19 cellular contexts compared by ENCODE assay signal in genomic region chr2:33225350-33225749, GRCh38.
DNase-seq lines count a peak whose midpoint lies in the region; ATAC-seq, FAIRE-seq and TF ChIP-seq lines count a peak whose summit lies in the region.
"Had no signal": no experiment of that assay in that cellular context is flagged by ENCODE, and none has a peak within 500 bp of the region (broad histone marks: within the 10 kb centered on the region; RNA-seq: fewer than 3 reads in every experiment).

No MANE protein-coding gene starts in this region.

- no peak for TF ChIP-seq CTCF in cardiac muscle cell (IDR thresholded peaks at IDR 0.05; ENCODE audit: low read depth, low read length)
- no peak for TF ChIP-seq CTCF in brain microvascular endothelial cell (IDR thresholded peaks at IDR 0.05; ENCODE audit: low read depth, low read length, missing control alignments)
- TF ChIP-seq CTCF in neural crest cell (conservative IDR thresholded peaks at IDR 0.05) = no peak
- no peak for TF ChIP-seq CTCF in mesothelial cell of epicardium (IDR thresholded peaks at IDR 0.05; ENCODE audit: unreplicated experiment)

- DNase-seq in cardiac muscle cell (ENCODE audit: low read depth in 1 of 2, low spot score in 1 of 2) (no peak), left cardiac atrium (no peak), brain microvascular endothelial cell (no peak), neural crest cell (ENCODE audit: low read depth, low spot score) (no peak), mesothelial cell of epicardium (ENCODE audit: low spot score in 2 of 2, unreplicated experiment in 2 of 2) (no peak), NCI-H2081 (lab: John Stamatoyannopoulos, UW) (no peak), small intestine (no peak)
- DNase-seq: CD4-positive, alpha-beta T cell; Karpas-422; NCI-H1105 treated with DMSO at 0.1 percent for 48 hours; NCI-H2029 treated with DMSO at 0.1 percent for 48 hours; NCI-H2227 treated with DMSO at 0.1 percent for 48 hours; NCI-H69; SHP77 had no signal

- no peak overlapping the region for H3K4me3 ChIP-seq in cardiac muscle cell
- no peak overlapping the region for H3K4me3 ChIP-seq in brain microvascular endothelial cell (ENCODE audit: low read depth, low read length)
- no peak overlapping the region for H3K4me3 ChIP-seq in small intestine (ENCODE audit: low read depth in 1 of 2, low read length in 2 of 2)
- H3K4me3 ChIP-seq: BLaER1 had no signal

- intact Hi-C loops in left cardiac atrium (cut with DNase I) = no loop called here

- H3K9me3 ChIP-seq in cardiac muscle cell (ENCODE audit: low read depth) (no peaks in the 10 kb centered on the region), small intestine (ENCODE audit: control insufficient read depth, low read depth) (no peaks in the 10 kb centered on the region)
- H3K9me3 ChIP-seq: BLaER1 had no signal

- H3K4me3 Mint-ChIP-seq in neural crest cell = no peak overlapping the region
- no peak overlapping the region for H3K4me3 Mint-ChIP-seq in mesothelial cell of epicardium
- H3K4me3 Mint-ChIP-seq: CD4-positive, alpha-beta T cell had no signal

- ATAC-seq in left cardiac atrium = no peak

- no peaks in the 10 kb centered on the region for H3K4me1 Mint-ChIP-seq in neural crest cell
- H3K4me1 Mint-ChIP-seq in mesothelial cell of epicardium = peaks cover 7% of the 10 kb centered on the region

- H3K27ac ChIP-seq in cardiac muscle cell (peak overlapping the region; percentile 22), brain microvascular endothelial cell (peak overlapping the region; percentile 98), small intestine (ENCODE audit: low read depth in 1 of 2, low read length in 1 of 2) (no peak overlapping the region)
- H3K27ac ChIP-seq: BLaER1, HL-60, RWPE1 had no signal

- H3K36me3 ChIP-seq in cardiac muscle cell (peaks cover 26% of the 10 kb centered on the region), brain microvascular endothelial cell (replicated peaks) (peaks cover 44% of the 10 kb centered on the region), small intestine (ENCODE audit: control insufficient read depth in 2 of 2, insufficient read depth in 2 of 2, low read length in 2 of 2) (no peaks in the 10 kb centered on the region)
- H3K36me3 ChIP-seq: BLaER1 had no signal

- 84 to 89% (median 88%) methylated on average over 2 of the region's 2 CpGs for WGBS in small intestine, 3 donors

- peaks cover 4% of the 10 kb centered on the region for H3K36me3 Mint-ChIP-seq in neural crest cell (ENCODE audit: low read depth)
- H3K36me3 Mint-ChIP-seq in mesothelial cell of epicardium = peaks cover 14% of the 10 kb centered on the region

- no peaks in the 10 kb centered on the region for H3K27me3 ChIP-seq in cardiac muscle cell
- H3K27me3 ChIP-seq in brain microvascular endothelial cell (replicated peaks) = no peaks in the 10 kb centered on the region
- no peaks in the 10 kb centered on the region for H3K27me3 ChIP-seq in small intestine (ENCODE audit: control insufficient read depth in 2 of 2, insufficient read depth in 2 of 2, low read length in 2 of 2)
- H3K27me3 ChIP-seq: BLaER1 had no signal

- H3K4me1 ChIP-seq in cardiac muscle cell (ENCODE audit: low read depth) (peaks cover 9% of the 10 kb centered on the region), small intestine (ENCODE audit: control insufficient read depth in 2 of 2, insufficient read depth in 1 of 2, low read depth in 1 of 2, low read length in 1 of 2) (no peaks in the 10 kb centered on the region)

- in situ Hi-C loops in brain microvascular endothelial cell (cut with HindIII; ENCODE audit: low pct_ligation_motif_present, low sequenced_read_pairs) = no loop called here

- no peak for FAIRE-seq in small intestine (lab: Jason Lieb, UNC)
- FAIRE-seq: D721Med, GM19239 had no signal

- H3K9me3 Mint-ChIP-seq in neural crest cell = peaks cover 6% of the 10 kb centered on the region
- H3K9me3 Mint-ChIP-seq in mesothelial cell of epicardium = peaks cover 16% of the 10 kb centered on the region
- H3K9me3 Mint-ChIP-seq: CD4-positive, alpha-beta T cell had no signal

- no peaks in the 10 kb centered on the region for H3K27me3 Mint-ChIP-seq in neural crest cell (ENCODE audit: low read depth)
- no peaks in the 10 kb centered on the region for H3K27me3 Mint-ChIP-seq in mesothelial cell of epicardium (ENCODE audit: low read depth)

- H3K27ac Mint-ChIP-seq in neural crest cell (ENCODE audit: unreplicated experiment) = peak overlapping the region; percentile 71
- no peak overlapping the region for H3K27ac Mint-ChIP-seq in mesothelial cell of epicardium
- H3K27ac Mint-ChIP-seq: CD4-positive, alpha-beta T cell had no signal

Comparison
In these comparisons a context has a peak if more than half of its experiments do, and no peak if none do; other contexts are left out.
1. H3K27ac ChIP-seq: peak in cardiac muscle cell (single experiment) and brain microvascular endothelial cell (single experiment); none in small intestine (0 of 2).